Comparison of ENCODE assay signal across 16 cellular contexts in the genomic region with DNA sequence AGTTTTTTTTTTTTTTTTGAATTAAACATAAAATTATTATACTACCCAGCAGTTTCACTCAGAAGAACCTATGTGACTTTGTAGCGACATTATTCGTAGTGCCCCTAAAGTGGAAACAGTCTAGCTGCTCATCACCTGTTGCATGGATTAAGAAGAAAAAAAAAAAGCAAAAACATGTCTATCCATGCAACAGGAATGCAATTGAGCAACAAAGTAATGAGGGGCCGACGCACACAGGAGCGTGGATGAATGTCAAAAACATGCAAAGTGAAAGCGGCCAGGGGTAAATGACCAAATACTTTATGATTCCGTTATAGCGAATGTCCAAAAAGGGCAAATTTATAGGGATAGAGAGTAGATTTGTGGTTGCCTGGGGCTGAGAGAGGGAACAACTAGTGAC. TPM values are rescaled to one million over a fixed set of nuclear protein-coding genes. Genes with fewer than 3 reads are reported as not detected.
"Had no signal": no experiment of that assay in that cellular context is flagged by ENCODE, and none has a peak within 500 bp of the region (broad histone marks: within the 10 kb centered on the region; RNA-seq: fewer than 3 reads in every experiment).

No MANE protein-coding gene starts in this region.

- H3K4me3 ChIP-seq: adrenal gland, body of pancreas, heart left ventricle, smooth muscle cell had no signal

- H3K4me1 ChIP-seq: body of pancreas had no signal

- H3K27ac ChIP-seq: adrenal gland, neutrophil had no signal

- H3K27me3 ChIP-seq: adrenal gland, body of pancreas, heart left ventricle, neutrophil had no signal

- DNase-seq: activated CD4-positive, alpha-beta memory T cell treated with anti-CD3 and anti-CD28 coated beads for 36 hours; activated CD4-positive, alpha-beta T cell treated with anti-CD3 and anti-CD28 coated beads for 36 hours; activated CD8-positive, alpha-beta memory T cell treated with anti-CD3 and anti-CD28 coated beads, Interleukin-2, amount 10 ng/mL, durations not matched to agents 7 days and 5 days; activated effector memory CD4-positive, alpha-beta T cell treated with Interleukin-2 at 50 U/mL for 16 hours; activated T-cell treated with anti-CD3 and anti-CD28 coated beads, Interleukin-2, amount 50 U/mL, for 1 hour; adrenal gland; body of pancreas; cortex of kidney; effector CD4-positive, alpha-beta T cell; heart left ventricle; naive thymus-derived CD8-positive, alpha-beta T cell; SK-N-SH had no signal

- H3K36me3 ChIP-seq: adrenal gland, neutrophil had no signal

- H3K9me3 ChIP-seq: adrenal gland, body of pancreas, heart left ventricle, neutrophil, SK-N-SH had no signal

- ATAC-seq: activated CD4-positive, alpha-beta T cell treated with anti-CD3 and anti-CD28 coated beads for 36 hours; body of pancreas; heart left ventricle; naive thymus-derived CD8-positive, alpha-beta T cell had no signal

RNA-seq across cellular contexts. Expression of gene MYO18B, which starts 16.3 kb away (rescaled TPM):
- total RNA-seq: frontal cortex, lung microvascular endothelial cell had no signal
